In the genomic region with DNA sequence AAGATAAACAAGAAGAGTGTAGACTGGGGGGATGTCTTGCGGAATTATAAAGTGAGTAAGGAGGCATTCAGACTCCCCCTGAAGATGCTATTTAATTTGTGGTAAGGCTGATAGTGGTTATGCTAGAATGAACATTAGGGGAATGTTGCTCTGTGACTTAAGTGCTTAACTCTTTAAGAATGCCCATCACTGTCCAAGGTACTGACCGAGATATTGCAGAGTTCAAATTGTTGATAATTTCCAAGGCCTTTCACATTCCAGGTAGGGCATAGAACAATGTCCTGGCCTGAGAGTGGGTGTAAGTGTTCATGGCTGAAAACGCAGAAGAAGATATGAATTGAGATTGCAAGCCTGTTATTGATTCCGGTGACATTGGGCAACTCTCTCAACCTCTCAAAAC, we compare ENCODE assay signal across 19 cellular contexts.
"Had no signal": no experiment of that assay in that cellular context is flagged by ENCODE, and none has a peak within 500 bp of the region (broad histone marks: within the 10 kb centered on the region; RNA-seq: fewer than 3 reads in every experiment).

No MANE protein-coding gene starts in this region.

- H3K9me3 Mint-ChIP-seq: activated CD4-positive, alpha-beta T cell treated with anti-CD3 and anti-CD28 coated beads, Interleukin-2, amount 10 ng/mL, durations not matched to agents 24 days and 14 days; stimulated activated naive B cell treated with anti-CD40 and anti-IgM and Interleukin-4, amounts not matched to agents 10 μg/mL and 1 μg/mL and 100 μg/mL, for 72 hours had no signal

- H3K27me3 Mint-ChIP-seq: activated CD4-positive, alpha-beta T cell treated with anti-CD3 and anti-CD28 coated beads, Interleukin-2, amount 10 ng/mL, durations not matched to agents 24 days and 14 days; brain had no signal

- H3K36me3 Mint-ChIP-seq: activated naive CD8-positive, alpha-beta T cell; brain; naive thymus-derived CD8-positive, alpha-beta T cell; stimulated activated naive B cell treated with anti-CD40 and anti-IgM and Interleukin-4, amounts not matched to agents 10 μg/mL and 1 μg/mL and 100 μg/mL, for 72 hours had no signal

- DNase-seq: activated CD4-positive, alpha-beta T cell treated with anti-CD3 and anti-CD28 coated beads, Interleukin-2, amount 10 ng/mL, durations not matched to agents 24 days and 14 days; activated CD4-positive, CD25-positive, alpha-beta regulatory T cell; activated CD8-positive, alpha-beta memory T cell treated with anti-CD3 and anti-CD28 coated beads, Interleukin-2, amount 50 U/mL, for 48 hours; activated gamma-delta T cell; activated T-cell treated with anti-CD3 and anti-CD28 coated beads, Interleukin-2, amount 50 U/mL, for 72 hours; amygdala; central memory CD4-positive, alpha-beta T cell; colonic mucosa; left lung; mucosa of descending colon; naive thymus-derived CD8-positive, alpha-beta T cell; nucleus accumbens; posterior cingulate gyrus; retina; stimulated activated CD4-positive, alpha-beta T cell treated with anti-CD3 and anti-CD28 coated beads, Interleukin-2, amount 100 ng/mL, for 48 hours; stimulated activated naive B cell treated with anti-CD40 and anti-IgM and Interleukin-4, amounts not matched to agents 10 μg/mL and 1 μg/mL and 100 μg/mL, for 72 hours; tibial artery had no signal

- H3K27ac Mint-ChIP-seq: activated CD4-positive, alpha-beta T cell treated with anti-CD3 and anti-CD28 coated beads, Interleukin-2, amount 10 ng/mL, durations not matched to agents 24 days and 14 days; activated naive CD8-positive, alpha-beta T cell; activated T-cell treated with anti-CD3 and anti-CD28 coated beads, Interleukin-2, amount 50 U/mL, for 72 hours; brain; naive thymus-derived CD8-positive, alpha-beta T cell; stimulated activated naive B cell treated with anti-CD40 and anti-IgM and Interleukin-4, amounts not matched to agents 10 μg/mL and 1 μg/mL and 100 μg/mL, for 72 hours had no signal

- H3K4me1 Mint-ChIP-seq: activated CD4-positive, alpha-beta T cell treated with anti-CD3 and anti-CD28 coated beads, Interleukin-2, amount 10 ng/mL, durations not matched to agents 24 days and 14 days; brain; naive thymus-derived CD8-positive, alpha-beta T cell; stimulated activated naive B cell treated with anti-CD40 and anti-IgM and Interleukin-4, amounts not matched to agents 10 μg/mL and 1 μg/mL and 100 μg/mL, for 72 hours had no signal

- ATAC-seq: activated T-cell treated with anti-CD3 and anti-CD28 coated beads, Interleukin-2, amount 50 U/mL, for 72 hours; left lung; mucosa of descending colon; naive thymus-derived CD8-positive, alpha-beta T cell; stimulated activated naive B cell treated with anti-CD40 and anti-IgM and Interleukin-4, amounts not matched to agents 10 μg/mL and 1 μg/mL and 100 μg/mL, for 72 hours had no signal

- H3K4me3 Mint-ChIP-seq: activated CD4-positive, alpha-beta T cell treated with anti-CD3 and anti-CD28 coated beads, Interleukin-2, amount 10 ng/mL, durations not matched to agents 24 days and 14 days; activated naive CD8-positive, alpha-beta T cell; activated T-cell treated with anti-CD3 and anti-CD28 coated beads, Interleukin-2, amount 50 U/mL, for 72 hours; brain; naive thymus-derived CD8-positive, alpha-beta T cell; stimulated activated naive B cell treated with anti-CD40 and anti-IgM and Interleukin-4, amounts not matched to agents 10 μg/mL and 1 μg/mL and 100 μg/mL, for 72 hours had no signal
